In genomic region chr11:44286268-44286880, GRCh38 we compare ENCODE assay signal across 9 cellular contexts. TPM values are rescaled to one million over a fixed set of nuclear protein-coding genes. Genes with fewer than 3 reads are reported as not detected.
DNase-seq lines count a peak whose midpoint lies in the region; ATAC-seq lines count a peak whose summit lies in the region.
"Had no signal": no experiment of that assay in that cellular context is flagged by ENCODE, and none has a peak within 500 bp of the region (broad histone marks: within the 10 kb centered on the region; RNA-seq: fewer than 3 reads in every experiment).

No MANE protein-coding gene starts in this region.

- peak; percentile 81 for ATAC-seq in stimulated activated naive CD8-positive, alpha-beta T cell treated with anti-CD3 and anti-CD28 coated beads, Interleukin-15, amount 100 ng/mL, for 72 hours

- H3K27ac Mint-ChIP-seq in stimulated activated naive CD8-positive, alpha-beta T cell treated with anti-CD3 and anti-CD28 coated beads, Interleukin-15, amount 100 ng/mL, for 72 hours = no peak overlapping the region
- H3K27ac Mint-ChIP-seq: T-helper 1 cell treated with Interleukin-12 subunit alpha and Interleukin-12 subunit beta and Interleukin-4 antibody, amounts not matched to agents 30 μg/mL and 1 μg/mL, for 36 hours had no signal

- H3K4me1 ChIP-seq in HAP-1 = no peaks in the 10 kb centered on the region

- no peaks in the 10 kb centered on the region for H3K27me3 ChIP-seq in HAP-1 (ENCODE audit: low read depth)

- no peak overlapping the region for H3K4me3 Mint-ChIP-seq in stimulated activated naive CD8-positive, alpha-beta T cell treated with anti-CD3 and anti-CD28 coated beads, Interleukin-15, amount 100 ng/mL, for 72 hours
- H3K4me3 Mint-ChIP-seq: T-helper 1 cell treated with Interleukin-12 subunit alpha and Interleukin-12 subunit beta and Interleukin-4 antibody, amounts not matched to agents 30 μg/mL and 1 μg/mL, for 36 hours had no signal

- H3K36me3 ChIP-seq in HAP-1 (replicated peaks) = no peaks in the 10 kb centered on the region

- in situ Hi-C loops in Caki2 (cut with HindIII; ENCODE audit: low pct_unique_long_range_greater_than_20kb, low sequenced_read_pairs) = no loop called here
- in situ Hi-C loops in HAP-1 (cut with MboI; ENCODE audit: low sequenced_read_pairs) = loop anchor here (5.0 kb wide), 1 partner anchor 251 kb away; no protein-coding TSS in a partner anchor

- DNase-seq in Caki2 (ENCODE audit: low read depth) (peak; percentile 24), HAP-1 (ENCODE audit: low spot score in 2 of 2) (peak; percentile 34 to 78), NCI-H345 treated with DMSO at 0.1 percent for 48 hours (lab: John Stamatoyannopoulos, UW; ENCODE audit: unreplicated experiment) (peak; percentile 30), ecto neural progenitor cell (ENCODE audit: low spot score) (peak; percentile 85), midbrain (lab: John Stamatoyannopoulos, UW) (peak; percentile 53), dedifferentiated amniotic fluid mesenchymal stem cell (ENCODE audit: extremely low spot score) (no peak)
- DNase-seq in activated CD4-positive, alpha-beta T cell treated with anti-CD3 and anti-CD28 coated beads for 48 hours = peak; percentile 76
- DNase-seq in stimulated activated naive CD8-positive, alpha-beta T cell treated with anti-CD3 and anti-CD28 coated beads, Interleukin-15, amount 100 ng/mL, for 72 hours = peak; percentile 59 to 60

- H3K27me3 Mint-ChIP-seq in stimulated activated naive CD8-positive, alpha-beta T cell treated with anti-CD3 and anti-CD28 coated beads, Interleukin-15, amount 100 ng/mL, for 72 hours = peaks cover 34% of the 10 kb centered on the region

- no peak overlapping the region for H3K4me3 ChIP-seq in HAP-1

- no peaks in the 10 kb centered on the region for H3K9me3 ChIP-seq in HAP-1

- H3K9me3 Mint-ChIP-seq in stimulated activated naive CD8-positive, alpha-beta T cell treated with anti-CD3 and anti-CD28 coated beads, Interleukin-15, amount 100 ng/mL, for 72 hours = no peaks in the 10 kb centered on the region
- H3K9me3 Mint-ChIP-seq: T-helper 1 cell treated with Interleukin-12 subunit alpha and Interleukin-12 subunit beta and Interleukin-4 antibody, amounts not matched to agents 30 μg/mL and 1 μg/mL, for 36 hours had no signal

- peaks cover 7% of the 10 kb centered on the region for H3K4me1 Mint-ChIP-seq in stimulated activated naive CD8-positive, alpha-beta T cell treated with anti-CD3 and anti-CD28 coated beads, Interleukin-15, amount 100 ng/mL, for 72 hours

RNA-seq across cellular contexts. Expression of gene ALX4, which starts 23.6 kb away (rescaled TPM):
- not detected in 2 replicates for total RNA-seq in Caki2 (2014; rRNA removed; shearing (Covaris generic); ENCODE audit: low replicate concordance)
